8 cellular contexts compared by ENCODE assay signal in the genomic region with DNA sequence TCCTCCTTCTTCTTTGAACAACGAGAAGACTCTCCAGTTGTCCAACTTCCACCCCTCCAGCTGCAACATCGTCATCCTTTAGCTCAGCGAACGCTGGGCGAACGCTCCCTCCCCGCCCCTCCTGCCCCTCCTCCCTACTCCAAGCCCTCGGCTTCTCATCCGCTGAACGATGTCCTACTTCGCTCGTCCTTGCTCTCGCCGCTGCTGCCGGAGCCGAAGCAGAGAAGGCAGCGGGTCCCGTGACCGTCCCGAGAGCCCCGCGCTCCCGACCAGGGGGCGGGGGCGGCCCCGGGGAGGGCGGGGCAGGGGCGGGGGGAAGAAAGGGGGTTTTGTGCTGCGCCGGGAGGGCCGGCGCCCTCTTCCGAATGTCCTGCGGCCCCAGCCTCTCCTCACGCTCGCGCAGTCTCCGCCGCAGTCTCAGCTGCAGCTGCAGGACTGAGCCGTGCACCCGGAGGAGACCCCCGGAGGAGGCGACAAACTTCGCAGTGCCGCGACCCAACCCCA. TPM values are rescaled to one million over a fixed set of nuclear protein-coding genes. Genes with fewer than 3 reads are reported as not detected.
DNase-seq lines count a peak whose midpoint lies in the region; ATAC-seq, FAIRE-seq and TF ChIP-seq lines count a peak whose summit lies in the region.

A gene with protein sequence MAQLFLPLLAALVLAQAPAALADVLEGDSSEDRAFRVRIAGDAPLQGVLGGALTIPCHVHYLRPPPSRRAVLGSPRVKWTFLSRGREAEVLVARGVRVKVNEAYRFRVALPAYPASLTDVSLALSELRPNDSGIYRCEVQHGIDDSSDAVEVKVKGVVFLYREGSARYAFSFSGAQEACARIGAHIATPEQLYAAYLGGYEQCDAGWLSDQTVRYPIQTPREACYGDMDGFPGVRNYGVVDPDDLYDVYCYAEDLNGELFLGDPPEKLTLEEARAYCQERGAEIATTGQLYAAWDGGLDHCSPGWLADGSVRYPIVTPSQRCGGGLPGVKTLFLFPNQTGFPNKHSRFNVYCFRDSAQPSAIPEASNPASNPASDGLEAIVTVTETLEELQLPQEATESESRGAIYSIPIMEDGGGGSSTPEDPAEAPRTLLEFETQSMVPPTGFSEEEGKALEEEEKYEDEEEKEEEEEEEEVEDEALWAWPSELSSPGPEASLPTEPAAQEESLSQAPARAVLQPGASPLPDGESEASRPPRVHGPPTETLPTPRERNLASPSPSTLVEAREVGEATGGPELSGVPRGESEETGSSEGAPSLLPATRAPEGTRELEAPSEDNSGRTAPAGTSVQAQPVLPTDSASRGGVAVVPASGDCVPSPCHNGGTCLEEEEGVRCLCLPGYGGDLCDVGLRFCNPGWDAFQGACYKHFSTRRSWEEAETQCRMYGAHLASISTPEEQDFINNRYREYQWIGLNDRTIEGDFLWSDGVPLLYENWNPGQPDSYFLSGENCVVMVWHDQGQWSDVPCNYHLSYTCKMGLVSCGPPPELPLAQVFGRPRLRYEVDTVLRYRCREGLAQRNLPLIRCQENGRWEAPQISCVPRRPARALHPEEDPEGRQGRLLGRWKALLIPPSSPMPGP (plus strand): TSS at position 357 of the 504 bp plus-strand sequence. CDS start 3,938 bp downstream, outside the sequence.

- BruUV-seq in HepG2 (replicated peaks; lab: Mats Ljungman, UMichigan): no TSS peak

- TF ChIP-seq POLR2A in HepG2 (IDR thresholded peaks at IDR 0.05; ENCODE audit: insufficient read depth in 1 of 2, low read depth in 2 of 2, low read length in 2 of 2) (no peak), testis (IDR thresholded peaks at IDR 0.05) (no peak)

- H3K27ac ChIP-seq in HepG2 (ENCODE audit: extremely low read length, insufficient read depth, low read length): no peak within 1 kb of the TSS
- no peak within 1 kb of the TSS for H3K27ac ChIP-seq in testis

- intact Hi-C loops in HepG2 (cut with micrococcal nuclease; ENCODE audit: unreplicated experiment): loop anchor here (1.0 kb wide), 1 partner anchor 18 kb away; no protein-coding TSS in a partner anchor
- intact Hi-C loops in testis (cut with DNase I; ENCODE audit: low total_unique reads): no loop called here

- H3K4me3 ChIP-seq in astrocyte of the cerebellum (ENCODE audit: low read depth, low read length): peak within 1 kb of the TSS; percentile 15
- H3K4me3 ChIP-seq in HepG2 (replicated peaks in 1 of 3; ENCODE audit: insufficient read depth in 1 of 3, low read depth in 2 of 3, low read length in 3 of 3): no peak within 1 kb of the TSS
- peak within 1 kb of the TSS; percentile 32 to 60 for H3K4me3 ChIP-seq in testis

- POLR2A ChIA-PET in HepG2 (lab: Yijun Ruan, JAX): no interaction called here

- H3K36me3 ChIP-seq in HepG2 (replicated peaks in 1 of 2; ENCODE audit: control insufficient read depth in 1 of 2, insufficient read depth in 2 of 2, low read length in 2 of 2) (peaks cover 0 to 8% of the 10 kb centered on the region in 2 experiments; a peak in 2 of 5 replicates), testis (ENCODE audit: low read depth, missing control alignments) (no peaks in the 10 kb centered on the region)

- no peak within 1 kb of the TSS for H3K4me2 ChIP-seq in HepG2 (ENCODE audit: low read depth, low read length)

- WGBS in HepG2 (ENCODE audit: low lambda C conversion rate): 88% methylated on average over 36 of the region's 46 CpGs
- WGBS in testis, 2 donors: 1% methylated on average over 21 to 27 of the region's 46 CpGs

- TF ChIP-seq CTCF in astrocyte of the cerebellum (IDR thresholded peaks at IDR 0.05; ENCODE audit: low read depth, low read length, missing control alignments) (no peak), HepG2 (CRISPR knock-in tag; IDR thresholded peaks at IDR 0.05) (no peak), testis (IDR thresholded peaks at IDR 0.05) (no peak)

- no peaks in the 10 kb centered on the region for H3K79me2 ChIP-seq in HepG2 (ENCODE audit: insufficient read depth, low read length)

- no peak for TF ChIP-seq EP300 in HepG2 (IDR thresholded peaks at IDR 0.05; ENCODE audit: low read depth in 2 of 2, low read length in 2 of 2)
- TF ChIP-seq EP300 in HepG2 (CRISPR knock-in tag; IDR thresholded peaks at IDR 0.05; ENCODE audit: borderline replicate concordance): no peak

- in situ Hi-C loops in astrocyte of the cerebellum (cut with HindIII; ENCODE audit: low sequenced_read_pairs): no loop called here
- in situ Hi-C loops in HepG2 (cut with HindIII; ENCODE audit: extremely low pct_ligation_motif_present, low pct_unique_long_range_greater_than_20kb): no loop called here

- H4K20me1 ChIP-seq in HepG2 (ENCODE audit: insufficient read depth, low read length): peaks cover 40% of the 10 kb centered on the region

- H3K9me3 ChIP-seq in HepG2 (ENCODE audit: low read length) (no peaks in the 10 kb centered on the region), testis (no peaks in the 10 kb centered on the region)

- FAIRE-seq in HepG2 (lab: Jason Lieb, UNC): no peak

- ATAC-seq in HepG2 (no peak), GM18502 (IDR thresholded peaks at IDR 0.05; ENCODE audit: poor library complexity, unreplicated experiment) (no peak)

- no peak for TF ChIP-seq RAD21 in HepG2 (CRISPR knock-in tag; IDR thresholded peaks at IDR 0.05)

- H3K4me1 ChIP-seq in HepG2 (ENCODE audit: insufficient read depth, low read length): peaks cover 17% of the 10 kb centered on the region
- peaks cover 15% of the 10 kb centered on the region for H3K4me1 ChIP-seq in testis

- no peak within 1 kb of the TSS for H3K9ac ChIP-seq in HepG2 (ENCODE audit: insufficient read depth, low read depth, low read length)

- DNase-seq in stimulated activated CD4-positive, alpha-beta T cell treated with anti-CD3 and anti-CD28 coated beads, Interleukin-4, amount 100 ng/mL, for 1 hour: peak; percentile 25
- DNase-seq in stimulated activated CD4-positive, alpha-beta T cell treated with anti-CD3 and anti-CD28 coated beads, Interleukin-1b, Interleukin-23, amount 100 ng/mL, for 48 hours: no peak
- DNase-seq in astrocyte of the cerebellum (ENCODE audit: low read depth) (no peak), HepG2 (ENCODE audit: low spot score) (no peak), testis (peak; percentile 54), T-helper 9 cell (no peak), NCI-H1436 (lab: John Stamatoyannopoulos, UW) (no peak)

- H2AFZ ChIP-seq in HepG2 (ENCODE audit: low read length): no peak within 1 kb of the TSS

- H3K27me3 ChIP-seq in HepG2 (ENCODE audit: control insufficient read depth in 1 of 2, insufficient read depth in 2 of 2, low read length in 2 of 2) (peaks cover 2 to 11% of the 10 kb centered on the region in 2 experiments; a peak in 3 of 5 replicates), testis (no peaks in the 10 kb centered on the region)

- CTCF ChIA-PET in HepG2 (lab: Yijun Ruan, JAX; ENCODE audit: low intra/inter-chr PET ratio, low total read pairs): no interaction called here

TF ChIP-seq in HepG2, 621 proteins besides CTCF, POLR2A, EP300 and RAD21:
- TF ChIP-seq ZFP36L1 (CRISPR knock-in tag; IDR thresholded peaks at IDR 0.05): no peak
- TF ChIP-seq ETV5 (CRISPR knock-in tag; IDR thresholded peaks at IDR 0.05; ENCODE audit: borderline replicate concordance): no peak
- TF ChIP-seq ZNF253 (CRISPR knock-in tag; IDR thresholded peaks at IDR 0.05; ENCODE audit: borderline replicate concordance): no peak
- no peak for TF ChIP-seq MATR3 (CRISPR knock-in tag; IDR thresholded peaks at IDR 0.05)
- TF ChIP-seq, protein P1, sequence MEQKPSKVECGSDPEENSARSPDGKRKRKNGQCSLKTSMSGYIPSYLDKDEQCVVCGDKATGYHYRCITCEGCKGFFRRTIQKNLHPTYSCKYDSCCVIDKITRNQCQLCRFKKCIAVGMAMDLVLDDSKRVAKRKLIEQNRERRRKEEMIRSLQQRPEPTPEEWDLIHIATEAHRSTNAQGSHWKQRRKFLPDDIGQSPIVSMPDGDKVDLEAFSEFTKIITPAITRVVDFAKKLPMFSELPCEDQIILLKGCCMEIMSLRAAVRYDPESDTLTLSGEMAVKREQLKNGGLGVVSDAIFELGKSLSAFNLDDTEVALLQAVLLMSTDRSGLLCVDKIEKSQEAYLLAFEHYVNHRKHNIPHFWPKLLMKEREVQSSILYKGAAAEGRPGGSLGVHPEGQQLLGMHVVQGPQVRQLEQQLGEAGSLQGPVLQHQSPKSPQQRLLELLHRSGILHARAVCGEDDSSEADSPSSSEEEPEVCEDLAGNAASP (CRISPR knock-in tag; IDR thresholded peaks at IDR 0.05; ENCODE audit: borderline replicate concordance): no peak
- TF ChIP-seq HNRNPK (IDR thresholded peaks at IDR 0.05; ENCODE audit: low read depth, low read length, poor library complexity, severe bottlenecking): peak; percentile 16

RNA-seq across cellular contexts. Expression of the gene that starts here (rescaled TPM):
- total RNA-seq in HepG2 (2016; rRNA removed; fragmentation: Illumina TruSeq; extraction: Trizol) (not detected in 2 replicates), testis (1 to 10 TPM; 8.8 to 9.7 TPM)
- total RNA-seq in HepG2 (2016; cell fraction: cytosol; rRNA removed; fragmentation: Illumina TruSeq; extraction: Trizol; ENCODE audit: low read depth): not detected in 2 replicates
- not detected in 2 replicates for total RNA-seq in HepG2 (2016; cell fraction: insoluble cytoplasmic fraction; rRNA removed; fragmentation: Illumina TruSeq; extraction: Trizol)
- not detected in 2 replicates for total RNA-seq in HepG2 (2016; cell fraction: membrane; rRNA removed; fragmentation: Illumina TruSeq; extraction: Trizol)
- total RNA-seq in HepG2 (2016; cell fraction: nucleus; rRNA removed; fragmentation: Illumina TruSeq; extraction: Trizol): not detected in 2 replicates
- polyA plus RNA-seq in HepG2 (2011; rRNA removed) (not detected in 2 replicates), testis (ENCODE audit: insufficient read depth, low read depth, low replicate concordance) (3.3 TPM)
- not detected in 2 replicates for polyA plus RNA-seq in HepG2 (2011; cell fraction: cytosol; rRNA removed)
- 0.24 TPM in 1 of 2 replicates, not detected in the other for polyA plus RNA-seq in HepG2 (2011; cell fraction: nucleus; rRNA removed)
- polyA plus RNA-seq in HepG2 (2012): 0.21 TPM in 2 replicates
- polyA plus RNA-seq in HepG2 (2016; cell fraction: cytosol; fragmentation: Illumina TruSeq; extraction: Trizol; ENCODE audit: low read depth): not detected in 2 replicates
- polyA plus RNA-seq in HepG2 (2016; cell fraction: insoluble cytoplasmic fraction; fragmentation: Illumina TruSeq; extraction: Trizol; ENCODE audit: low read depth): not detected in 2 replicates
- polyA plus RNA-seq in HepG2 (2016; cell fraction: membrane; fragmentation: Illumina TruSeq; extraction: Trizol; ENCODE audit: low read depth): not detected in 2 replicates
- polyA plus RNA-seq in HepG2 (2016; cell fraction: nucleus; fragmentation: Illumina TruSeq; extraction: Trizol; ENCODE audit: insufficient read depth, low read depth): not detected in 2 replicates
- not detected in 2 replicates for polyA minus RNA-seq in HepG2 (2011; rRNA and poly(A)+ RNA removed; ENCODE audit: low replicate concordance)
- polyA minus RNA-seq in HepG2 (2011; cell fraction: cytosol; rRNA and poly(A)+ RNA removed): not detected in 2 replicates
- polyA minus RNA-seq in HepG2 (2011; cell fraction: nucleus; rRNA and poly(A)+ RNA removed): not detected in 2 replicates

Comparison
In these comparisons a context has a peak if more than half of its experiments do, and no peak if none do; other contexts are left out.
1. RNA of the gene that starts here (total RNA-seq): 8.8 to 9.7 TPM in testis; not detected in HepG2; every median in the first group is over 4 times any median in the second.
2. DNase-seq: peak in stimulated activated CD4-positive, alpha-beta T cell treated with anti-CD3 and anti-CD28 coated beads, Interleukin-4, amount 100 ng/mL, for 1 hour (single experiment) and testis (single experiment); none in stimulated activated CD4-positive, alpha-beta T cell treated with anti-CD3 and anti-CD28 coated beads, Interleukin-1b, Interleukin-23, amount 100 ng/mL, for 48 hours (single experiment), astrocyte of the cerebellum (single experiment), HepG2 (single experiment), T-helper 9 cell (single experiment) and NCI-H1436 (single experiment).
3. H3K4me3 ChIP-seq: peak in astrocyte of the cerebellum (single experiment) and testis (2 of 2); none in HepG2 (0 of 3).